Comparison of ENCODE assay signal across 8 cellular contexts in the genomic region with DNA sequence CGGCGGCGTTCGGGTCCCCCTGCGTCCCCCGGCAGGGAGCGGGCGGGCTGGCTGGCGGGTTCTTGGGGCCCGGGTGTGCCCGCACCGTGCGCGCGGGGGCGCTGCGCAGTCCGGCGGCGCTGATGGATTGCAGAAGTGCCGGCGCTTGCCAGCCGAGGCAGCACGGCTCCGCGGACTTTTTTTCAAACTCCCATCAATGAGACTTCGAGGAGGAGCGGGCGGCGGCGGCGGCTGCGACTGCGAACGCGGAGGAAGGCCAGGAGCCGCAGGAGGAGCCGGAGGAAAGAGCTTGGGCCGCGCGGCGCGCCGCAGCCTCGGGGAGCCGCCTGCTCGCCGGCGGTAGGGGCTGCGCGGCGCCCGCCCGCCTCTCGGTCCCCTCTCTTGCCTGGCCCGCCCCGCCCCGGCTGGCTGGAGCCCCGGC. TPM values are rescaled to one million over a fixed set of nuclear protein-coding genes. Genes with fewer than 3 reads are reported as not detected.
A peak's percentile ranks its signal among the peaks of the same experiment; 100 is the strongest.
DNase-seq lines count a peak whose midpoint lies in the region; TF ChIP-seq lines count a peak whose summit lies in the region.

A gene (plus strand): TSS at position 119 of the 421 bp plus-strand sequence. CDS start 61,453 bp downstream, outside the sequence.

- TF ChIP-seq CTCF in A673 (conservative IDR thresholded peaks at IDR 0.05; ENCODE audit: low read depth, low read length) (peak; percentile 75), GM12875 (IDR thresholded peaks at IDR 0.05; ENCODE audit: borderline replicate concordance, insufficient read depth, low read depth, low read length) (peak; percentile 62), fibroblast of the aortic adventitia (IDR thresholded peaks at IDR 0.05; ENCODE audit: insufficient read depth, low read length) (peak; percentile 56), nephron progenitor cell (IDR thresholded peaks at IDR 0.05) (peak; percentile 59)

- H3K36me3 ChIP-seq in A673 (ENCODE audit: insufficient read depth, low read length, poor library complexity, severe bottlenecking), result no peaks in the 10 kb centered on the region

- no peaks in the 10 kb centered on the region for H3K27me3 ChIP-seq in A673 (replicated peaks; ENCODE audit: insufficient read depth, low read depth, low read length, poor library complexity)

- peaks cover 32% of the 10 kb centered on the region for H3K4me1 ChIP-seq in A673 (ENCODE audit: insufficient read depth, low read length, poor library complexity, severe bottlenecking)

- H3K27me3 Mint-ChIP-seq in nephron progenitor cell (ENCODE audit: low read depth, poor library complexity), result peaks cover 41% of the 10 kb centered on the region

- intact Hi-C loops in A673 (cut with micrococcal nuclease; ENCODE audit: unreplicated experiment), result loop anchor here (10.0 kb wide), 1 partner anchor 199 kb away; no protein-coding TSS in a partner anchor

- H3K9me3 Mint-ChIP-seq in nephron progenitor cell, result no peaks in the 10 kb centered on the region

- CTCF ChIA-PET in A673 (lab: Charles Lee), result interaction anchor here (0.6 to 1.2 kb wide), 3 partner anchors 9 to 483 kb away, joined by 3 read pairs; no protein-coding TSS in a partner anchor

- no TSS peak for BruUV-seq in A673 (replicated peaks; lab: Mats Ljungman, UMichigan)

- no peaks in the 10 kb centered on the region for H3K9me3 ChIP-seq in A673 (ENCODE audit: low read depth, low read length, poor library complexity, severe bottlenecking)

- H3K27ac ChIP-seq in A673 (ENCODE audit: low read depth, low read length, poor library complexity, severe bottlenecking), result peak within 1 kb of the TSS; percentile 80

- H3K36me3 Mint-ChIP-seq in nephron progenitor cell (ENCODE audit: low read depth), result no peaks in the 10 kb centered on the region

- peak within 1 kb of the TSS; percentile 91 for H3K4me3 Mint-ChIP-seq in nephron progenitor cell

- DNase-seq in A673 (ENCODE audit: low spot score), result peak; percentile 94
- DNase-seq in NCI-H1694 (lab: John Stamatoyannopoulos, UW), result peak; percentile 48
- DNase-seq in activated CD4-positive, alpha-beta T cell treated with anti-CD3 and anti-CD28 coated beads, Interleukin-2, amount 50 U/mL, for 48 hours, result peak; percentile 49 to 57
- DNase-seq in fibroblast of the aortic adventitia (ENCODE audit: low read depth), result peak; percentile 89
- DNase-seq in nephron progenitor cell, result peak; percentile 86
- peak; percentile 81 for DNase-seq in ureter (ENCODE audit: low spot score)
- DNase-seq in effector CD8-positive, alpha-beta T cell (lab: John Stamatoyannopoulos, UW), result no peak

- peak within 1 kb of the TSS; percentile 68 for H3K27ac Mint-ChIP-seq in nephron progenitor cell

- H3K4me3 ChIP-seq in A673 (ENCODE audit: low read depth, low read length, poor library complexity, severe bottlenecking), result peak within 1 kb of the TSS; percentile 70
- H3K4me3 ChIP-seq in GM12875 (ENCODE audit: low read depth, low read length), result no peak within 1 kb of the TSS
- peak within 1 kb of the TSS; percentile 82 for H3K4me3 ChIP-seq in fibroblast of the aortic adventitia (ENCODE audit: low read depth, low read length)

- POLR2A ChIA-PET in A673 (lab: Charles Lee; ENCODE audit: low non-redundant PET), result no interaction called here

- peaks cover 57% of the 10 kb centered on the region for H3K4me1 Mint-ChIP-seq in nephron progenitor cell

RNA-seq across cellular contexts. Expression of the gene that starts here (rescaled TPM):
- total RNA-seq in A673 (2021) (8.1 and 10.4 TPM in 2 replicates), fibroblast of the aortic adventitia (ENCODE audit: low replicate concordance) (1.9 and 5.3 TPM in 2 replicates), ureter (9.8 TPM)
